In the genomic region with DNA sequence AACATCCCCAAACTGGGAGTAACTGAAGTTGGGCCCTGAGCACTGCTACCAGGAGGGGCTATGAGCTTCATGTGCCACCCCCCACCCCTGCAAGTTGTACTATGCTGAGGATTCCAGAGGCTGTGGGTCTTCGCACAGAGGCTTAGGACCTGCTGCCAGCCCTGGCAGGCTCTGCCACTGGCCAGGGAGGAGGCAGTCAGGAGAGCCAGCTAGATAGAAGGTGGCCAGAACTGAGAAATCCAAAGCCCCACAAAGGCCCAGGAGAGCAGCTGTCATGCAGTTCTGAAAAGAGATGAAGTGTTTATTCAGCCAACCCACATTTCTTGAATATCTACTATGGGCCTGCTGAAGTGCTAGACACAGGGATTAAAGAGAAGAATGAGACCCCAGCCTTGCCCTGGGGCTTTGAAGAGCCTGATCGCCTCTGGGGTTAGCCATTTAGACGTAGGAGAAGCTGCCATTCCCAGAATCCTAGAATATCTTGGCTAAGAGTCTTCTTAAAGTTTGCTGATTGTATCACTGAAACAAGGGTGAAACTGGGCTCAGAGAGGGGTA, we compare ENCODE assay signal across 10 cellular contexts. TPM values are rescaled to one million over a fixed set of nuclear protein-coding genes. Genes with fewer than 3 reads are reported as not detected.
A peak's percentile ranks its signal among the peaks of the same experiment; 100 is the strongest.
DNase-seq lines count a peak whose midpoint lies in the region; ATAC-seq and TF ChIP-seq lines count a peak whose summit lies in the region.
"Had no signal": no experiment of that assay in that cellular context is flagged by ENCODE, and none has a peak within 500 bp of the region (broad histone marks: within the 10 kb centered on the region; RNA-seq: fewer than 3 reads in every experiment).

No MANE protein-coding gene starts in this region.

- H3K36me3 ChIP-seq in SK-N-SH (replicated peaks in 1 of 2; ENCODE audit: control insufficient read depth in 1 of 2, insufficient read depth in 2 of 2, low read length in 1 of 2) = no peaks in the 10 kb centered on the region
- H3K36me3 ChIP-seq in fibroblast of lung (ENCODE audit: control insufficient read depth, insufficient read depth, low read length) = no peaks in the 10 kb centered on the region
- H3K36me3 ChIP-seq in prostate gland = no peaks in the 10 kb centered on the region

- H3K4me3 ChIP-seq in SK-N-SH (ENCODE audit: low read depth in 2 of 2, low read length in 1 of 2) = peak overlapping the region; percentile 85 to 98; a peak in 3 of 4 replicates
- H3K4me3 ChIP-seq in fibroblast of lung (replicated peaks in 1 of 4; ENCODE audit: control extremely low read depth in 1 of 4, insufficient read depth in 1 of 4, low read depth in 3 of 4, low read length in 4 of 4) = peak overlapping the region in 1 of 4 experiments; percentile 89
- H3K4me3 ChIP-seq in prostate gland = peak overlapping the region; percentile 65 to 89

- H3K27ac ChIP-seq in SK-N-SH (ENCODE audit: low read depth in 2 of 2, low read length in 1 of 2) (no peak overlapping the region), RWPE1 (peak overlapping the region; percentile 65; the same call in 1 of the 2 replicates), fibroblast of lung (ENCODE audit: insufficient read depth, low read length) (no peak overlapping the region), prostate gland (peak overlapping the region; percentile 54 to 76)

- no peak for TF ChIP-seq RAD21 in SK-N-SH (IDR thresholded peaks at IDR 0.05; ENCODE audit: low read length)

- H3K4me1 ChIP-seq in SK-N-SH (ENCODE audit: control insufficient read depth in 1 of 2, insufficient read depth in 2 of 2, low read depth in 1 of 2, low read length in 1 of 2) (peaks cover 8 to 10% of the 10 kb centered on the region in 2 experiments; a peak in 1 of 4 replicates), fibroblast of lung (ENCODE audit: control insufficient read depth, extremely low read depth, insufficient read depth, low read length) (no peaks in the 10 kb centered on the region), prostate gland (replicated peaks) (no peaks in the 10 kb centered on the region)

- H3K9me3 ChIP-seq in SK-N-SH (no peaks in the 10 kb centered on the region), fibroblast of lung (ENCODE audit: control insufficient read depth, insufficient read depth, low read depth, low read length) (no peaks in the 10 kb centered on the region), prostate gland (no peaks in the 10 kb centered on the region)

- peaks cover 6% of the 10 kb centered on the region for H3K79me2 ChIP-seq in SK-N-SH (ENCODE audit: insufficient read depth)
- no peaks in the 10 kb centered on the region for H3K79me2 ChIP-seq in fibroblast of lung (ENCODE audit: control insufficient read depth, insufficient read depth, low read length)

- peaks cover 6% of the 10 kb centered on the region for H3F3A ChIP-seq in SK-N-SH (replicated peaks; ENCODE audit: insufficient read depth)

- POLR2A ChIA-PET in SK-N-SH (lab: Yijun Ruan, JAX) = no interaction called here
- POLR2A ChIA-PET in RWPE1 (lab: Yijun Ruan, JAX; ENCODE audit: low non-redundant PET) = interaction anchor here (1.5 kb wide), 1 partner anchor 10 kb away, joined by 3 read pairs; the partner anchor contains the start of genes C9orf43 and POLE3

- H3K4me2 ChIP-seq in SK-N-SH (peak overlapping the region; percentile 83), fibroblast of lung (ENCODE audit: extremely low read depth, insufficient read depth, low read length) (peak overlapping the region; percentile 72)

- DNase-seq in SK-N-SH (no peak), RWPE1 (ENCODE audit: low spot score) (no peak), fibroblast of lung (ENCODE audit: low read depth in 2 of 2) (no peak), prostate gland (ENCODE audit: low spot score) (no peak), SKM-1 (lab: John Stamatoyannopoulos, UW; ENCODE audit: unreplicated experiment) (no peak), NCI-H2171 (lab: John Stamatoyannopoulos, UW) (no peak)
- DNase-seq: stimulated activated naive CD4-positive, alpha-beta T cell treated with Interleukin-2 at 50 U/mL for 16 hours had no signal

- H4K20me1 ChIP-seq in SK-N-SH (ENCODE audit: insufficient read depth) (no peaks in the 10 kb centered on the region), fibroblast of lung (ENCODE audit: control insufficient read depth, extremely low read depth, insufficient read depth, low read length) (no peaks in the 10 kb centered on the region)

- no peaks in the 10 kb centered on the region for H3K9me2 ChIP-seq in SK-N-SH

- no peak for TF ChIP-seq POLR2A in prostate gland (IDR thresholded peaks at IDR 0.05)

- no peak for ATAC-seq in SK-N-SH treated with all-trans-retinoic acid at 6 μM for 48 hours
- no peak for ATAC-seq in HG03095 (IDR thresholded peaks at IDR 0.05; ENCODE audit: unreplicated experiment)

- WGBS in SK-N-SH (ENCODE audit: low lambda C conversion rate) = 96% methylated on average over 3 of the region's 3 CpGs
- WGBS in prostate gland = 72% methylated on average over 3 of the region's 3 CpGs

- no peak for TF ChIP-seq EP300 in SK-N-SH (IDR thresholded peaks at IDR 0.05; ENCODE audit: borderline replicate concordance in 1 of 2, low read depth in 1 of 2, low read length in 1 of 2)

- CTCF ChIA-PET in SK-N-SH (lab: Yijun Ruan, JAX) = interaction anchor here (0.8 to 14.1 kb wide), 8 partner anchors 10 to 258 kb away, joined by 3 to 145 read pairs (median 10); partner anchors contain the start of genes C9orf43 and POLE3
- CTCF ChIA-PET in RWPE1 (lab: Yijun Ruan, JAX) = interaction anchor here (0.6 to 1.4 kb wide), 2 partner anchors 60 to 256 kb away, joined by 3 to 6 read pairs; partner anchors contain the start of gene WDR31

- TF ChIP-seq CTCF in SK-N-SH (IDR thresholded peaks at IDR 0.05) (no peak), RWPE1 (conservative IDR thresholded peaks at IDR 0.05; ENCODE audit: low read depth) (no peak), fibroblast of lung (conservative IDR thresholded peaks at IDR 0.05 in 1 of 2, IDR thresholded peaks at IDR 0.05 in 1 of 2; ENCODE audit: low read depth in 1 of 2, low read length in 2 of 2) (no peak), prostate gland (IDR thresholded peaks at IDR 0.05) (no peak)

- H2AFZ ChIP-seq in SK-N-SH (ENCODE audit: low read depth) (no peak overlapping the region), fibroblast of lung (ENCODE audit: low read length) (no peak overlapping the region)

- intact Hi-C loops in prostate gland (cut with DNase I) = loop anchor here (10.0 kb wide), 2 partner anchors 85 to 125 kb away; partner anchors contain the start of genes CDC26 and PRPF4

- H3K27me3 ChIP-seq in SK-N-SH (ENCODE audit: insufficient read depth) = no peaks in the 10 kb centered on the region
- no peaks in the 10 kb centered on the region for H3K27me3 ChIP-seq in fibroblast of lung (ENCODE audit: control insufficient read depth, insufficient read depth, low read length)
- no peaks in the 10 kb centered on the region for H3K27me3 ChIP-seq in prostate gland (replicated peaks; ENCODE audit: insufficient read depth)

- H3K9ac ChIP-seq in SK-N-SH (no peak overlapping the region), fibroblast of lung (ENCODE audit: insufficient read depth, low read length) (no peak overlapping the region)

TF ChIP-seq in SK-N-SH, 30 proteins besides CTCF, POLR2A, EP300 and RAD21:
- no peak for TF ChIP-seq EZH2phosphoT487 (IDR thresholded peaks at IDR 0.05; ENCODE audit: borderline replicate concordance, low read depth)

RNA-seq across cellular contexts. Expression of gene ALAD, which starts 1.4 kb away (rescaled TPM):
- 10.7 and 11.8 TPM in 2 replicates for polyA plus RNA-seq in SK-N-SH (2012; rRNA removed)
- polyA plus RNA-seq in SK-N-SH (2012; cell fraction: cytosol; rRNA removed) = 9.5 and 9.6 TPM in 2 replicates
- polyA plus RNA-seq in SK-N-SH (2012; cell fraction: nucleus; rRNA removed) = 26.6 and 35.1 TPM in 2 replicates
- 22.6 and 42.1 TPM in 2 replicates for total RNA-seq in fibroblast of lung
- polyA plus RNA-seq in fibroblast of lung = 13.1 and 14.0 TPM in 2 replicates
- 29.3 and 31.2 TPM in 2 replicates for polyA plus RNA-seq in fibroblast of lung (2012)
- polyA minus RNA-seq in fibroblast of lung (ENCODE audit: low replicate concordance) = 34.8 and 43.0 TPM in 2 replicates
- total RNA-seq in prostate gland = 100 to 1,000 TPM in 1 of 2 donors, 10 to 100 TPM in 1; 59.8 to 103 TPM

RNA-seq across cellular contexts. Expression of gene POLE3, which starts 10.8 kb away (rescaled TPM):
- 40.1 and 48.3 TPM in 2 replicates for polyA plus RNA-seq in SK-N-SH (2012; rRNA removed)
- polyA plus RNA-seq in SK-N-SH (2012; cell fraction: cytosol; rRNA removed) = 46.8 and 48.8 TPM in 2 replicates
- polyA plus RNA-seq in SK-N-SH (2012; cell fraction: nucleus; rRNA removed) = 53.7 and 57.8 TPM in 2 replicates
- 17.3 and 22.6 TPM in 2 replicates for total RNA-seq in fibroblast of lung
- 45.9 and 68.5 TPM in 2 replicates for polyA plus RNA-seq in fibroblast of lung
- 30.1 and 45.2 TPM in 2 replicates for polyA plus RNA-seq in fibroblast of lung (2012)
- 13.2 and 26.3 TPM in 2 replicates for polyA minus RNA-seq in fibroblast of lung (ENCODE audit: low replicate concordance)
- 10 to 100 TPM; 42.7 to 61.9 TPM for total RNA-seq in prostate gland

RNA-seq across cellular contexts. Expression of gene C9orf43, which starts 10.8 kb away (rescaled TPM):
- polyA plus RNA-seq in SK-N-SH (2012; rRNA removed) (0.47 and 0.58 TPM in 2 replicates), fibroblast of lung (0.25 and 0.61 TPM in 2 replicates)
- 0.67 and 0.98 TPM in 2 replicates for polyA plus RNA-seq in SK-N-SH (2012; cell fraction: cytosol; rRNA removed)
- 0.92 and 1.2 TPM in 2 replicates for polyA plus RNA-seq in SK-N-SH (2012; cell fraction: nucleus; rRNA removed)
- total RNA-seq in fibroblast of lung (0.50 and 0.51 TPM in 2 replicates), prostate gland (10 to 100 TPM in 1 of 2 donors, 1 to 10 TPM in 1; 3.7 to 11.0 TPM)
- polyA plus RNA-seq in fibroblast of lung (2012) = 0.26 and 0.35 TPM in 2 replicates
- not detected in 2 replicates for polyA minus RNA-seq in fibroblast of lung (ENCODE audit: low replicate concordance)

RNA-seq across cellular contexts. Expression of gene HDHD3, which starts 22.9 kb away (rescaled TPM):
- polyA plus RNA-seq in SK-N-SH (2012; rRNA removed) (17.1 and 20.4 TPM in 2 replicates), fibroblast of lung (4.1 and 6.5 TPM in 2 replicates)
- polyA plus RNA-seq in SK-N-SH (2012; cell fraction: cytosol; rRNA removed) = 7.2 and 11.6 TPM in 2 replicates
- polyA plus RNA-seq in SK-N-SH (2012; cell fraction: nucleus; rRNA removed) = 41.5 and 42.8 TPM in 2 replicates
- total RNA-seq in fibroblast of lung (11.0 and 14.2 TPM in 2 replicates), prostate gland (10 to 100 TPM; 52.2 to 72.1 TPM)
- polyA plus RNA-seq in fibroblast of lung (2012) = 4.6 and 6.0 TPM in 2 replicates
- 5.4 and 6.9 TPM in 2 replicates for polyA minus RNA-seq in fibroblast of lung (ENCODE audit: low replicate concordance)

RNA-seq across cellular contexts. Expression of gene BSPRY, which starts 50.4 kb away (rescaled TPM):
- polyA plus RNA-seq in SK-N-SH (2012; rRNA removed) = 0.03 TPM in 1 of 2 replicates, not detected in the other
- 0.01 TPM in 1 of 2 replicates, not detected in the other for polyA plus RNA-seq in SK-N-SH (2012; cell fraction: cytosol; rRNA removed)
- 0.02 and 0.05 TPM in 2 replicates for polyA plus RNA-seq in SK-N-SH (2012; cell fraction: nucleus; rRNA removed)
- not detected in 2 replicates for total RNA-seq in fibroblast of lung
- polyA plus RNA-seq in fibroblast of lung = not detected in 2 replicates
- not detected in 2 replicates for polyA plus RNA-seq in fibroblast of lung (2012)
- not detected in 2 replicates for polyA minus RNA-seq in fibroblast of lung (ENCODE audit: low replicate concordance)
- total RNA-seq in prostate gland = 10 to 100 TPM in 1 of 2 donors, 1 to 10 TPM in 1; 8.4 to 21.8 TPM
- total RNA-seq: fibroblast of villous mesenchyme had no signal

Comparison
In these comparisons a context has a peak if more than half of its experiments do, and no peak if none do; other contexts are left out.
1. H3K27ac ChIP-seq: peak in RWPE1 (single experiment) and prostate gland (2 of 2); none in SK-N-SH (0 of 2) and fibroblast of lung (single experiment).